8 cellular contexts compared by ENCODE assay signal in the genomic region with DNA sequence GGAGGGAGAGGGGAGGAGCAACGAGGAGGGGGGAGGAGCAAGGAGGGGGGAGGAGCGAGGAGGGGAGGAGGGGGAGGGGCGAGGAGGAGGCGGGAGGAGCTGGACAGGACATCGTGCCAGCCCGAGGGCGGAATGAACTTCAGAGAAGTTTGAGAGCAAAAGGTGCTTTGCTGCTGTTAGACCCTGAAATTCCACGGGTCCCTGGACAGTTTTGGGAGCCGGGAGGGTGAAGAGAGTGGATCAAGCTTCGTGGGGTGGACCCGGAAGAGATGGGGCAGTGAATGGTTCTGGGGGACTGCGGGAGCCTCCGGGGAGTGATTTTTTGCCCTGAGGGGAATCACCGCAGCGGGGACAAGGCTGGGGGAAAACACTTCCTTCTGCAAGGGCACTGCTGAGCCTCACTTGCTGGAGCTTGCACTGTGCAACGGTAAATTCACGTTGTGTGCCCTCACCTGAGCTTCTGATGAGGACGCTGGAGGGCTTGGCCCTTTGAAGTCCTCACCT. TPM values are rescaled to one million over a fixed set of nuclear protein-coding genes. Genes with fewer than 3 reads are reported as not detected.
DNase-seq lines count a peak whose midpoint lies in the region; ATAC-seq and TF ChIP-seq lines count a peak whose summit lies in the region.

No MANE protein-coding gene starts in this region.

- 38% methylated on average over 17 of the region's 18 CpGs for WGBS in thymus

- POLR2A ChIA-PET in CD8-positive, alpha-beta memory T cell (lab: Charles Lee) = interaction anchor here (1.0 to 3.9 kb wide), 14 partner anchors 13 to 239 kb away, joined by 4 to 71 read pairs (median 6); a partner anchor contains a TSS

- H3K4me2 ChIP-seq in MM.1S (ENCODE audit: low read depth, low read length) = peak overlapping the region; percentile 88

- H3K4me3 ChIP-seq in CD8-positive, alpha-beta memory T cell (ENCODE audit: low read length) = peak overlapping the region; percentile 49
- H3K4me3 ChIP-seq in MM.1S (ENCODE audit: low read length) (peak overlapping the region; percentile 61), iPS-20b (ENCODE audit: low read length) (peak overlapping the region; percentile 43; the same call in 1 of the 2 replicates), thymus (ENCODE audit: low read length) (peak overlapping the region; percentile 47)

- no peaks in the 10 kb centered on the region for H3K9me2 ChIP-seq in MM.1S (replicated peaks; ENCODE audit: insufficient read depth, low read length)

- DNase-seq in CD8-positive, alpha-beta memory T cell = peak; percentile 59 to 77 (median 69)
- DNase-seq in MM.1S (peak; percentile 72), NCI-H187 treated with DMSO at 0.1 percent for 48 hours (lab: John Stamatoyannopoulos, UW) (no peak), COLO668 (lab: John Stamatoyannopoulos, UW; ENCODE audit: unreplicated experiment) (no peak)
- DNase-seq in activated T-cell treated with anti-CD3 and anti-CD28 coated beads, Interleukin-2, amount 50 U/mL, for 1 hour = peak; percentile 65

- CTCF ChIA-PET in CD8-positive, alpha-beta memory T cell (lab: Charles Lee) = interaction anchor here (0.8 to 4.3 kb wide), 10 partner anchors 13 to 183 kb away, joined by 3 to 49 read pairs (median 4); a partner anchor contains a TSS

- H3K9me3 ChIP-seq in CD8-positive, alpha-beta memory T cell (ENCODE audit: low read length) = no peaks in the 10 kb centered on the region
- H3K9me3 ChIP-seq in MM.1S (replicated peaks; ENCODE audit: insufficient read depth, low read length) (no peaks in the 10 kb centered on the region), iPS-20b (ENCODE audit: insufficient read depth, low read depth, low read length) (peaks cover 3% of the 10 kb centered on the region), thymus (ENCODE audit: control insufficient read depth) (no peaks in the 10 kb centered on the region)

- H3K4me1 ChIP-seq in CD8-positive, alpha-beta memory T cell (ENCODE audit: insufficient read depth, low read length) = peaks cover 22% of the 10 kb centered on the region
- H3K4me1 ChIP-seq in MM.1S (ENCODE audit: low read length) (peaks cover 12% of the 10 kb centered on the region), iPS-20b (ENCODE audit: insufficient read depth, low read length) (peaks cover 5% of the 10 kb centered on the region; the same call in 1 of the 2 replicates), thymus (ENCODE audit: control insufficient read depth, insufficient read depth, low read length) (peaks cover 12% of the 10 kb centered on the region)

- peaks cover 6% of the 10 kb centered on the region; the same call in 1 of the 2 replicates for H3K79me2 ChIP-seq in MM.1S (ENCODE audit: low read length)

- H3K36me3 Mint-ChIP-seq in CD8-positive, alpha-beta memory T cell = peaks cover 0 to 4% (median 0%) of the 10 kb centered on the region in 3 donors

- H3K9ac ChIP-seq in MM.1S (ENCODE audit: low read length) (peak overlapping the region; percentile 88), iPS-20b (ENCODE audit: low read depth, low read length) (no peak overlapping the region)

- ATAC-seq in HG03565 (IDR thresholded peaks at IDR 0.05; ENCODE audit: unreplicated experiment) = no peak

- H3K4me1 Mint-ChIP-seq in CD8-positive, alpha-beta memory T cell = peaks cover 30 to 43% (median 31%) of the 10 kb centered on the region in 3 donors

- H3K36me3 ChIP-seq in CD8-positive, alpha-beta memory T cell (ENCODE audit: insufficient read depth, low read length) = no peaks in the 10 kb centered on the region
- no peaks in the 10 kb centered on the region for H3K36me3 ChIP-seq in MM.1S (replicated peaks; ENCODE audit: insufficient read depth, low read length)
- H3K36me3 ChIP-seq in iPS-20b (ENCODE audit: insufficient read depth, low read depth, low read length) = no peaks in the 10 kb centered on the region
- peaks cover 3% of the 10 kb centered on the region for H3K36me3 ChIP-seq in thymus (ENCODE audit: control insufficient read depth, insufficient read depth)

- no peak overlapping the region for H2AFZ ChIP-seq in MM.1S (ENCODE audit: low read length)

- no peaks in the 10 kb centered on the region for H3K27me3 ChIP-seq in CD8-positive, alpha-beta memory T cell (ENCODE audit: insufficient read depth, low read length, poor library complexity, severe bottlenecking)
- H3K27me3 ChIP-seq in MM.1S (replicated peaks; ENCODE audit: insufficient read depth, low read length) (no peaks in the 10 kb centered on the region), iPS-20b (ENCODE audit: insufficient read depth, low read length) (0 out of 2 replicates have a peak, but pooled peaks cover 5% of the 10 kb centered on the region), thymus (ENCODE audit: control insufficient read depth, insufficient read depth) (no peaks in the 10 kb centered on the region)

- H3F3A ChIP-seq in MM.1S (ENCODE audit: insufficient read depth, low read length) = peaks cover 33% of the 10 kb centered on the region

- H3K27me3 Mint-ChIP-seq in CD8-positive, alpha-beta memory T cell = peaks cover 0 to 2% of the 10 kb centered on the region in 2 donors

- H3K27ac ChIP-seq in CD8-positive, alpha-beta memory T cell (ENCODE audit: low read depth, low read length) = peak overlapping the region; percentile 78
- peak overlapping the region; percentile 97 for H3K27ac ChIP-seq in MM.1S (ENCODE audit: low read length)
- no peak overlapping the region for H3K27ac ChIP-seq in iPS-20b (ENCODE audit: low read length)
- H3K27ac ChIP-seq in thymus (ENCODE audit: low read depth) = peak overlapping the region; percentile 97

- peak overlapping the region; percentile 84 to 94 (median 90) for H3K4me3 Mint-ChIP-seq in CD8-positive, alpha-beta memory T cell

- peaks cover 0 to 3% (median 0%) of the 10 kb centered on the region in 5 donors for H3K9me3 Mint-ChIP-seq in CD8-positive, alpha-beta memory T cell

- peak overlapping the region; percentile 92 to 100 (median 97) for H3K27ac Mint-ChIP-seq in CD8-positive, alpha-beta memory T cell

- no peaks in the 10 kb centered on the region for H4K20me1 ChIP-seq in MM.1S (ENCODE audit: insufficient read depth, low read length)

- no peak for TF ChIP-seq CTCF in MM.1S (IDR thresholded peaks at IDR 0.05; ENCODE audit: low read length)

RNA-seq across cellular contexts. Expression of a gene that starts 10.7 kb away (rescaled TPM):
- total RNA-seq in CD8-positive, alpha-beta memory T cell = 1 to 10 TPM; 3.5 to 3.6 TPM
- polyA plus RNA-seq in CD8-positive, alpha-beta memory T cell = 11.7 TPM
- 2.2 TPM for polyA plus RNA-seq in thymus

RNA-seq across cellular contexts. Expression of a gene that starts 21.4 kb away (rescaled TPM):
- total RNA-seq in CD8-positive, alpha-beta memory T cell = 10 to 100 TPM; 81.0 to 81.2 TPM
- polyA plus RNA-seq in CD8-positive, alpha-beta memory T cell = 9.8 TPM
- 900 TPM for polyA plus RNA-seq in thymus

RNA-seq across cellular contexts. Expression of a gene that starts 30.8 kb away (rescaled TPM):
- total RNA-seq in CD8-positive, alpha-beta memory T cell = 100 to 1,000 TPM; 235 to 237 TPM
- 218 TPM for polyA plus RNA-seq in CD8-positive, alpha-beta memory T cell
- polyA plus RNA-seq in thymus = 192 TPM

RNA-seq across cellular contexts. Expression of a gene that starts 31.4 kb away (rescaled TPM):
- 10 to 100 TPM; 13.6 to 14.8 TPM for total RNA-seq in CD8-positive, alpha-beta memory T cell
- 12.2 TPM for polyA plus RNA-seq in CD8-positive, alpha-beta memory T cell
- polyA plus RNA-seq in thymus = 38.3 TPM

RNA-seq across cellular contexts. Expression of a gene that starts 31.8 kb away (rescaled TPM):
- not detected for total RNA-seq in CD8-positive, alpha-beta memory T cell
- polyA plus RNA-seq in CD8-positive, alpha-beta memory T cell = not detected
- polyA plus RNA-seq in thymus = 0.25 TPM

Comparison
In these comparisons a context has a peak if more than half of its experiments do, and no peak if none do; other contexts are left out.
1. DNase-seq: peak in CD8-positive, alpha-beta memory T cell (5 of 5), MM.1S (single experiment) and activated T-cell treated with anti-CD3 and anti-CD28 coated beads, Interleukin-2, amount 50 U/mL, for 1 hour (single experiment); none in NCI-H187 treated with DMSO at 0.1 percent for 48 hours (single experiment) and COLO668 (single experiment).
2. RNA of a gene that starts 21.4 kb away (polyA plus RNA-seq): 900 TPM in thymus (single experiment); 9.8 TPM in CD8-positive, alpha-beta memory T cell (single experiment); every median in the first group is over 10 times any median in the second.
3. Peak in every context shown above with its lines, with median percentiles within 50 percentile points of each other: H3K4me3 ChIP-seq.